21 cellular contexts compared by ENCODE assay signal in the genomic region with DNA sequence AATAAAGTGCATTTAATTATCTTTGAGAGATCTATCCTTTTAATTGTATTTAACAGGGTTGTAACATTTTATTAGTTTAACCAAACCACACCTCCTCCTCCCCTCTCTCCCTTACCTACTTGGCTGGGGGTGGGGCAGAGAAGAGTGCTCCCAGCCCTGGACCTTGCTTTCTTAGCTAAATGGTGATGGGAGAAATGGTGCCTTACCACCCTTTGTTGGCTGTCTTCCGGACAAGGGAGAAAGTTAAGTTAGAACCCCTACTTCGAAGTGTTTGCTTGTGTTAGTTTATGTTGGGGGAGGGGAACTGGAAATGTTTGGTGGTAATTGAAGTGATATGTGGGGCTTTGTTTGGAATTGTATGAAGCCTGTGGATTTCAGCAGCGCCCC. TPM values are rescaled to one million over a fixed set of nuclear protein-coding genes. Genes with fewer than 3 reads are reported as not detected.
A peak's percentile ranks its signal among the peaks of the same experiment; 100 is the strongest.
DNase-seq lines count a peak whose midpoint lies in the region; ATAC-seq and TF ChIP-seq lines count a peak whose summit lies in the region.
"Had no signal": no experiment of that assay in that cellular context is flagged by ENCODE, and none has a peak within 500 bp of the region (broad histone marks: within the 10 kb centered on the region; RNA-seq: fewer than 3 reads in every experiment).

No MANE protein-coding gene starts in this region.

- no peak for TF ChIP-seq POLR2A in transverse colon (IDR thresholded peaks at IDR 0.05)

- TF ChIP-seq EP300 in transverse colon (IDR thresholded peaks at IDR 0.05; ENCODE audit: low read depth), result no peak

- peaks cover 31% of the 10 kb centered on the region for H3K36me3 Mint-ChIP-seq in chondrocyte (ENCODE audit: low read depth)
- peaks cover 31% of the 10 kb centered on the region for H3K36me3 Mint-ChIP-seq in type B pancreatic cell
- no peaks in the 10 kb centered on the region for H3K36me3 Mint-ChIP-seq in activated CD8-positive, alpha-beta memory T cell treated with anti-CD3 and anti-CD28 coated beads, Interleukin-2, amount 10 ng/mL, durations not matched to agents 7 days and 5 days
- H3K36me3 Mint-ChIP-seq: activated naive CD8-positive, alpha-beta T cell; CD4-positive, CD25-positive, alpha-beta regulatory T cell had no signal

- no peaks in the 10 kb centered on the region for H3K36me3 ChIP-seq in HUES6 (ENCODE audit: control insufficient read depth, insufficient read depth, low read length)
- H3K36me3 ChIP-seq in mesodermal cell (ENCODE audit: control insufficient read depth, insufficient read depth, low read length), result peaks cover 5% of the 10 kb centered on the region
- H3K36me3 ChIP-seq in transverse colon, result no peaks in the 10 kb centered on the region
- H3K36me3 ChIP-seq: thyroid gland had no signal

- H3K9ac ChIP-seq in HUES6 (ENCODE audit: low read length), result no peak overlapping the region

- TF ChIP-seq CTCF in chondrocyte (IDR thresholded peaks at IDR 0.05), result no peak
- TF ChIP-seq CTCF in type B pancreatic cell (conservative IDR thresholded peaks at IDR 0.05), result no peak
- TF ChIP-seq CTCF in GM20000 (IDR thresholded peaks at IDR 0.05; ENCODE audit: extremely low read depth, missing control alignments), result no peak
- no peak for TF ChIP-seq CTCF in transverse colon (IDR thresholded peaks at IDR 0.05)

- peak overlapping the region; percentile 99 for H3K4me3 Mint-ChIP-seq in chondrocyte (ENCODE audit: unreplicated experiment)
- H3K4me3 Mint-ChIP-seq in type B pancreatic cell, result peak overlapping the region; percentile 97
- no peak overlapping the region for H3K4me3 Mint-ChIP-seq in activated CD8-positive, alpha-beta memory T cell treated with anti-CD3 and anti-CD28 coated beads, Interleukin-2, amount 10 ng/mL, durations not matched to agents 7 days and 5 days
- H3K4me3 Mint-ChIP-seq: activated CD4-positive, alpha-beta memory T cell treated with anti-CD3 and anti-CD28 coated beads for 36 hours; activated naive CD8-positive, alpha-beta T cell; CD4-positive, CD25-positive, alpha-beta regulatory T cell; stimulated activated memory B cell treated with anti-CD40 and anti-IgM and Interleukin-4, amounts not matched to agents 10 μg/mL and 1 μg/mL and 100 μg/mL, for 72 hours; T-helper 1 cell treated with Interleukin-12 subunit alpha and Interleukin-12 subunit beta and Interleukin-4 antibody, amounts not matched to agents 30 μg/mL and 1 μg/mL, for 36 hours had no signal

- H3K27me3 ChIP-seq in HUES6 (ENCODE audit: control insufficient read depth, insufficient read depth, low read length) (peaks cover 59% of the 10 kb centered on the region), transverse colon (peaks cover 58% of the 10 kb centered on the region)
- H3K27me3 ChIP-seq: thyroid gland had no signal

- DNase-seq in chondrocyte (ENCODE audit: low spot score) (no peak), type B pancreatic cell (ENCODE audit: extremely low spot score, unreplicated experiment) (no peak), GM20000 (ENCODE audit: low spot score) (no peak), transverse colon (no peak)
- DNase-seq in activated CD8-positive, alpha-beta memory T cell treated with anti-CD3 and anti-CD28 coated beads, Interleukin-2, amount 10 ng/mL, durations not matched to agents 7 days and 5 days, result no peak
- DNase-seq: activated CD4-positive, alpha-beta memory T cell treated with anti-CD3 and anti-CD28 coated beads for 36 hours; activated T-cell treated with anti-CD3 and anti-CD28 coated beads, Interleukin-2, amount 50 U/mL, for 48 hours; CD4-positive, CD25-positive, alpha-beta regulatory T cell; DMS53; effector memory CD4-positive, alpha-beta T cell; NCI-H2081; NCI-H510A treated with DMSO at 0.1 percent for 48 hours; SHP77; thyroid gland had no signal

- in situ Hi-C loops in transverse colon (cut with MboI; ENCODE audit: low pct_ligation_motif_present in 1 of 4, low pct_unique_long_range_greater_than_20kb in 1 of 4, low sequenced_read_pairs in 3 of 4), result no loop called here

- WGBS in mesodermal cell (ENCODE audit: insufficient coverage in 2 of 2), 2 experiments, result 0 to 21% methylated on average over 1 to 2 of the region's 3 CpGs
- WGBS in transverse colon (ENCODE audit: low coverage in 1 of 2), 2 donors, result 24 to 38% methylated on average over 3 of the region's 3 CpGs

- ATAC-seq in activated CD8-positive, alpha-beta memory T cell treated with anti-CD3 and anti-CD28 coated beads, Interleukin-2, amount 10 ng/mL, durations not matched to agents 7 days and 5 days, result no peak
- ATAC-seq: left lobe of liver; stimulated activated memory B cell treated with anti-CD40 and anti-IgM and Interleukin-4, amounts not matched to agents 10 μg/mL and 1 μg/mL and 100 μg/mL, for 72 hours had no signal

- H3K27ac ChIP-seq in HUES6 (ENCODE audit: low read depth, low read length), result no peak overlapping the region
- H3K27ac ChIP-seq in mesodermal cell (ENCODE audit: low read depth, low read length, severe bottlenecking), result no peak overlapping the region
- no peak overlapping the region for H3K27ac ChIP-seq in transverse colon
- H3K27ac ChIP-seq: thyroid gland, VCaP had no signal

- CTCF ChIA-PET in activated CD8-positive, alpha-beta memory T cell treated with anti-CD3 and anti-CD28 coated beads, Interleukin-2, amount 10 ng/mL, durations not matched to agents 7 days and 5 days (lab: Charles Lee), result no interaction called here

- H3K9me3 ChIP-seq in HUES6 (ENCODE audit: control insufficient read depth, insufficient read depth, low read depth, low read length), result peaks cover 16% of the 10 kb centered on the region
- peaks cover 8% of the 10 kb centered on the region for H3K9me3 ChIP-seq in mesodermal cell (ENCODE audit: control insufficient read depth, low read length)
- peaks cover 6% of the 10 kb centered on the region in 2 donors for H3K9me3 ChIP-seq in transverse colon
- H3K9me3 ChIP-seq: thyroid gland had no signal

- peaks cover 52% of the 10 kb centered on the region for H3K4me1 Mint-ChIP-seq in chondrocyte (ENCODE audit: low read depth)
- peaks cover 33% of the 10 kb centered on the region for H3K4me1 Mint-ChIP-seq in type B pancreatic cell (ENCODE audit: unreplicated experiment)
- H3K4me1 Mint-ChIP-seq in activated CD8-positive, alpha-beta memory T cell treated with anti-CD3 and anti-CD28 coated beads, Interleukin-2, amount 10 ng/mL, durations not matched to agents 7 days and 5 days, result peaks cover 15% of the 10 kb centered on the region

- H3K27me3 Mint-ChIP-seq in chondrocyte (ENCODE audit: low read depth) (no peaks in the 10 kb centered on the region), type B pancreatic cell (peaks cover 47% of the 10 kb centered on the region)
- H3K27me3 Mint-ChIP-seq in activated CD8-positive, alpha-beta memory T cell treated with anti-CD3 and anti-CD28 coated beads, Interleukin-2, amount 10 ng/mL, durations not matched to agents 7 days and 5 days, result peaks cover 66% of the 10 kb centered on the region

- H3K4me1 ChIP-seq in HUES6 (ENCODE audit: control insufficient read depth, insufficient read depth, low read length) (peaks cover 34% of the 10 kb centered on the region), mesodermal cell (ENCODE audit: control insufficient read depth, insufficient read depth, low read length, poor library complexity, severe bottlenecking) (peaks cover 8% of the 10 kb centered on the region), transverse colon (peaks cover 0 to 29% (median 5%) of the 10 kb centered on the region in 4 donors)

- intact Hi-C loops in transverse colon (cut with DNase I; ENCODE audit: low total_unique reads), result no loop called here

- H3K27ac Mint-ChIP-seq in chondrocyte (ENCODE audit: unreplicated experiment) (peak overlapping the region; percentile 95), type B pancreatic cell (no peak overlapping the region)
- H3K27ac Mint-ChIP-seq in activated CD8-positive, alpha-beta memory T cell treated with anti-CD3 and anti-CD28 coated beads, Interleukin-2, amount 10 ng/mL, durations not matched to agents 7 days and 5 days, result no peak overlapping the region
- H3K27ac Mint-ChIP-seq: activated CD4-positive, alpha-beta memory T cell treated with anti-CD3 and anti-CD28 coated beads for 36 hours; activated naive CD8-positive, alpha-beta T cell; CD4-positive, CD25-positive, alpha-beta regulatory T cell; stimulated activated memory B cell treated with anti-CD40 and anti-IgM and Interleukin-4, amounts not matched to agents 10 μg/mL and 1 μg/mL and 100 μg/mL, for 72 hours; T-helper 1 cell treated with Interleukin-12 subunit alpha and Interleukin-12 subunit beta and Interleukin-4 antibody, amounts not matched to agents 30 μg/mL and 1 μg/mL, for 36 hours had no signal

- peak overlapping the region; percentile 1; the same call in 1 of the 2 replicates for H3K4me3 ChIP-seq in HUES6 (ENCODE audit: low read depth, low read length)
- H3K4me3 ChIP-seq in mesodermal cell (ENCODE audit: extremely low read depth, insufficient read depth, low read length, poor library complexity, severe bottlenecking), result peak overlapping the region; percentile 63
- no peak overlapping the region for H3K4me3 ChIP-seq in transverse colon
- H3K4me3 ChIP-seq: thyroid gland had no signal

- H3K9me3 Mint-ChIP-seq in chondrocyte (ENCODE audit: low read depth), result peaks cover 3% of the 10 kb centered on the region
- peaks cover 6% of the 10 kb centered on the region for H3K9me3 Mint-ChIP-seq in type B pancreatic cell
- no peaks in the 10 kb centered on the region for H3K9me3 Mint-ChIP-seq in activated CD8-positive, alpha-beta memory T cell treated with anti-CD3 and anti-CD28 coated beads, Interleukin-2, amount 10 ng/mL, durations not matched to agents 7 days and 5 days (ENCODE audit: low read depth)

RNA-seq across cellular contexts. Expression of gene FZD2, which starts 3.9 kb away (rescaled TPM):
- total RNA-seq in chondrocyte (103 to 127 TPM (median 108 TPM) in 3 replicates), type B pancreatic cell (ENCODE audit: low replicate concordance) (3.6 and 54.4 TPM in 2 replicates), transverse colon (1 to 10 TPM in 1 of 4 donors, under 1 TPM in 1, not detected in 2; 0.41 to 1.3 TPM)
- polyA plus RNA-seq in mesodermal cell (2013, experiment 1 of 2), result 38.7 TPM
- polyA plus RNA-seq in mesodermal cell (2013, experiment 2 of 2), result 35.7 TPM
- total RNA-seq in activated CD8-positive, alpha-beta memory T cell treated with anti-CD3 and anti-CD28 coated beads, Interleukin-2, amount 10 ng/mL, durations not matched to agents 7 days and 5 days, result under 1 TPM in 1 of 2 experiments, not detected in 1; 0.30 TPM
- total RNA-seq: activated CD4-positive, alpha-beta memory T cell treated with anti-CD3 and anti-CD28 coated beads for 36 hours; CD4-positive, CD25-positive, alpha-beta regulatory T cell had no signal
- polyA plus RNA-seq: CD4-positive, CD25-positive, alpha-beta regulatory T cell had no signal

RNA-seq across cellular contexts. Expression of gene GPATCH8, which starts 58.0 kb away (rescaled TPM):
- total RNA-seq in chondrocyte (31.1 to 47.0 TPM (median 35.5 TPM) in 3 replicates), type B pancreatic cell (ENCODE audit: low replicate concordance) (45.9 and 51.5 TPM in 2 replicates), transverse colon (10 to 100 TPM; 14.5 to 53.1 (median 31.2) TPM)
- 28.2 TPM for polyA plus RNA-seq in mesodermal cell (2013, experiment 1 of 2)
- 26.6 TPM for polyA plus RNA-seq in mesodermal cell (2013, experiment 2 of 2)
- total RNA-seq in activated CD8-positive, alpha-beta memory T cell treated with anti-CD3 and anti-CD28 coated beads, Interleukin-2, amount 10 ng/mL, durations not matched to agents 7 days and 5 days, result 10 to 100 TPM; 46.1 to 51.6 TPM

Comparison
In these comparisons a context has a peak if more than half of its experiments do, and no peak if none do; other contexts are left out.
1. H3K4me3 ChIP-seq: peak in HUES6 (single experiment) and mesodermal cell (single experiment); none in transverse colon (0 of 4).